Comparison of ENCODE assay signal across 24 cellular contexts in genomic region chr1:208033236-208033635, GRCh38.
"Had no signal": no experiment of that assay in that cellular context is flagged by ENCODE, and none has a peak within 500 bp of the region (broad histone marks: within the 10 kb centered on the region; RNA-seq: fewer than 3 reads in every experiment).

No MANE protein-coding gene starts in this region.

- H3K4me3 ChIP-seq: heart right ventricle, hepatocyte, left ventricle myocardium inferior, lung, mucosa of descending colon, pancreas, psoas muscle, right lobe of liver, stomach, testis, tibial artery, uterus had no signal

- ATAC-seq: heart right ventricle; mucosa of descending colon; naive thymus-derived CD4-positive, alpha-beta T cell; natural killer cell treated with Interleukin-12 subunit alpha and Interleukin-12 subunit beta and Interleukin-15 and Interleukin-18, amount 100 ng/mL, for 72 hours; pancreas; psoas muscle; right lobe of liver; stimulated activated naive B cell treated with anti-CD40 and anti-IgM and Interleukin-4, amounts not matched to agents 10 μg/mL and 1 μg/mL and 100 μg/mL, for 72 hours; stimulated activated naive CD8-positive, alpha-beta T cell treated with anti-CD3 and anti-CD28 coated beads, Interleukin-15, Interleukin-2, amounts not matched to agents 100 U/mL and 50 U/mL, for 24 hours had no signal

- H3K27me3 ChIP-seq: heart right ventricle, hepatocyte, pancreas, right lobe of liver, stomach, testis, tibial artery, uterus had no signal

- DNase-seq: heart right ventricle; islet precursor cell; left ventricle myocardium inferior; midbrain; mucosa of descending colon; naive thymus-derived CD4-positive, alpha-beta T cell; nucleus accumbens; posterior cingulate gyrus; psoas muscle; right lobe of liver; small intestine; stimulated activated CD4-positive, alpha-beta T cell treated with anti-CD3 and anti-CD28 coated beads, Interleukin-1b, Interleukin-23, amount 100 ng/mL, for 48 hours; stimulated activated CD4-positive, alpha-beta T cell treated with anti-CD3 and anti-CD28 coated beads, Interleukin-4, amount 100 ng/mL, for 1 hour; stimulated activated naive B cell treated with anti-CD40 and anti-IgM and Interleukin-4, amounts not matched to agents 10 μg/mL and 1 μg/mL and 100 μg/mL, for 72 hours; stimulated activated naive CD8-positive, alpha-beta T cell treated with anti-CD3 and anti-CD28 coated beads, Interleukin-15, Interleukin-2, amounts not matched to agents 100 U/mL and 50 U/mL, for 24 hours; stomach; testis; trophoblast cell; uterus had no signal

- H2AFZ ChIP-seq: hepatocyte had no signal

- H3K4me1 ChIP-seq: right lobe of liver had no signal

- H3K36me3 ChIP-seq: uterus had no signal

- H3K4me2 ChIP-seq: hepatocyte had no signal

- H3K27ac ChIP-seq: heart right ventricle, hepatocyte, left ventricle myocardium inferior, pancreas, psoas muscle, right lobe of liver, stomach, testis, tibial artery, uterus had no signal

- H3K9me3 ChIP-seq: heart right ventricle, left ventricle myocardium inferior, mucosa of descending colon, pancreas, psoas muscle, right lobe of liver, stomach, testis, tibial artery, uterus had no signal
